21 cellular contexts compared by ENCODE assay signal in the genomic region with DNA sequence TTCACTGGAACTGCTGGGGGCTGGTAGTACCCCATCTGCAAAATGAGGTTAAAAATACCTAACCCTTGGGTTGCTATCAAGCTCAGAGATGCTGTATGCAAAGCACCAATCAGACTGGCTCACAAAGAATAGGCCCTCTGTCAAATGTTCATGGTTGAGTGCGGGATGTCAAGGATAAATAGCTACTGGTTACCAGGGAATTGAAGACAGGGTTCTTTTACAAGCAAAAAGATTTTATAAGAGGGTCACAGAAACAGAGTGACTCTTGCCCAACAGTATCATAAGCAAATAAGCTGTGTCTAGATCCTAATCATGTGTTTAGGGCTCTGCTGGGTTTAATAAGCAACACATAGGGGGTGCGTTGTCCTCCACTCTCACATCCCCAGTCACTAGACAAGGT. TPM values are rescaled to one million over a fixed set of nuclear protein-coding genes. Genes with fewer than 3 reads are reported as not detected.
"Had no signal": no experiment of that assay in that cellular context is flagged by ENCODE, and none has a peak within 500 bp of the region (broad histone marks: within the 10 kb centered on the region; RNA-seq: fewer than 3 reads in every experiment).

No MANE protein-coding gene starts in this region.

- H3K27me3 ChIP-seq: ascending aorta, right atrium auricular region, tibial nerve had no signal

- H3K36me3 ChIP-seq: ascending aorta, right atrium auricular region, tibial nerve, uterus had no signal

- ATAC-seq: left lobe of liver; mucosa of descending colon; naive thymus-derived CD8-positive, alpha-beta T cell had no signal

- H3K4me3 Mint-ChIP-seq: activated naive CD4-positive, alpha-beta T cell treated with anti-CD3 and anti-CD28 coated beads for 36 hours; naive thymus-derived CD8-positive, alpha-beta T cell had no signal

- H3K27ac Mint-ChIP-seq: activated naive CD4-positive, alpha-beta T cell treated with anti-CD3 and anti-CD28 coated beads for 36 hours; activated T-helper 2 cell treated with anti-CD3 and anti-CD28 coated beads, Interferon-gamma antibody, Interleukin-2, Interleukin-4, amounts not matched to agents 10 μg/mL and 5 μg/mL and 100 μg/mL, durations not matched to agents 14 hours and 24 hours and 36 hours; naive thymus-derived CD8-positive, alpha-beta T cell; progenitor cell of endocrine pancreas had no signal

- H3K4me1 ChIP-seq: ascending aorta, right atrium auricular region, uterus had no signal

- DNase-seq: activated CD4-positive, alpha-beta T cell treated with anti-CD3 and anti-CD28 coated beads for 1 hour; activated CD4-positive, alpha-beta T cell treated with anti-CD3 and anti-CD28 coated beads, Interleukin-2, amount 50 U/mL, for 4 hours; activated naive CD4-positive, alpha-beta T cell treated with anti-CD3 and anti-CD28 coated beads for 36 hours; activated T-cell treated with anti-CD3 and anti-CD28 coated beads, Interleukin-2, amount 50 U/mL, for 1 hour; dorsolateral prefrontal cortex; erythroblast; mucosa of descending colon; naive thymus-derived CD8-positive, alpha-beta T cell; occipital lobe; stimulated activated CD4-positive, alpha-beta T cell treated with anti-CD3 and anti-CD28 coated beads, Interleukin-4, amount 100 ng/mL, for 1 hour; stimulated activated naive CD4-positive, alpha-beta T cell treated with Interleukin-2 at 50 U/mL for 16 hours; substantia nigra; T1000; uterus had no signal

- H3K9me3 ChIP-seq: ascending aorta, mucosa of descending colon, tibial nerve, uterus had no signal

- H3K4me3 ChIP-seq: ascending aorta, dorsolateral prefrontal cortex, mucosa of descending colon, right atrium auricular region, tibial nerve, uterus had no signal

- H3K27ac ChIP-seq: ascending aorta, dorsolateral prefrontal cortex, right atrium auricular region, tibial nerve, uterus had no signal

RNA-seq across cellular contexts. Expression of gene SYK, which starts 11.9 kb away (rescaled TPM):
- total RNA-seq: lung microvascular endothelial cell had no signal
